8 cellular contexts compared by ENCODE assay signal in the genomic region with DNA sequence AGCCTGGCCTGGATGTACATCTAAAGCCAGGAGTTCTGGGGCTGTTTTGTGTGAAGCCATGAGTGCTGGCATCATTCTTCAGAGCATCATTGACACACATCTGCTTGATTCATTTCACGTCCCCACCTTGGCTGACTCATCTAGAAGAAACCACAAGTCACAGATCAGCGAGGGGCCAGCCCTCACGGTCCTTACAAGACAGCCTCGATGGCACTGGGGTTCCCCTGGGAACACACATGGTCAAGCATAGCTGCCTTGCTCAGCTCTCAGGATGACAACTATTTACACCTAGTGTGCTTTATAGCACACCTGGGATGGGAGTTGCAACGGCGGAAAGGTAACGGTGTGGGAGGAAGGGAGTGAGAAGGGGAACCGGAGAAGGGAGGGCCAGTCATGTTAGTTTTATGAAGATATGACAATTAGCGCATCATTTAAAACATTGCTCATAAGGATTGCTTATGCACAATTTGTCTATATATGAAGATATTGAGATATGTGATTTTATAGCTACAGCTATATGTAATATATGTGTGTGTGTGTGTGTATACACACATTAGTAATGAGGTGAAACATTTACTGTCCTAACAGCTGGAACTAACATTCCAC.
A peak's percentile ranks its signal among the peaks of the same experiment; 100 is the strongest.
DNase-seq lines count a peak whose midpoint lies in the region; ATAC-seq and TF ChIP-seq lines count a peak whose summit lies in the region.

No MANE protein-coding gene starts in this region.

- H3K4me2 ChIP-seq in MM.1S (ENCODE audit: low read depth, low read length): no peak overlapping the region

- H3K9me3 ChIP-seq in naive thymus-derived CD4-positive, alpha-beta T cell (ENCODE audit: control insufficient read depth in 2 of 3, low read length in 3 of 3): no peaks in the 10 kb centered on the region
- H3K9me3 ChIP-seq in MM.1S (replicated peaks; ENCODE audit: insufficient read depth, low read length): no peaks in the 10 kb centered on the region

- no peaks in the 10 kb centered on the region for H3K36me3 ChIP-seq in naive thymus-derived CD4-positive, alpha-beta T cell (ENCODE audit: control insufficient read depth in 2 of 3, insufficient read depth in 3 of 3, low read length in 3 of 3)
- no peaks in the 10 kb centered on the region for H3K36me3 ChIP-seq in MM.1S (replicated peaks; ENCODE audit: insufficient read depth, low read length)

- H3K27me3 Mint-ChIP-seq in naive thymus-derived CD4-positive, alpha-beta T cell: peaks cover 0 to 20% (median 5%) of the 10 kb centered on the region in 5 donors

- H3K27ac Mint-ChIP-seq in naive thymus-derived CD4-positive, alpha-beta T cell: no peak overlapping the region

- no peak overlapping the region for H2AFZ ChIP-seq in MM.1S (ENCODE audit: low read length)

- no peak overlapping the region for H3K27ac ChIP-seq in naive thymus-derived CD4-positive, alpha-beta T cell (ENCODE audit: low read depth, low read length)
- H3K27ac ChIP-seq in MM.1S (ENCODE audit: low read length): no peak overlapping the region

- H3K36me3 Mint-ChIP-seq in naive thymus-derived CD4-positive, alpha-beta T cell: peaks cover 0 to 13% (median 4%) of the 10 kb centered on the region in 5 donors

- POLR2A ChIA-PET in naive thymus-derived CD4-positive, alpha-beta T cell (lab: Charles Lee): interaction anchor here (0.6 kb wide), 1 partner anchor 8 kb away, joined by 3 read pairs; no protein-coding TSS in a partner anchor

- CTCF ChIA-PET in naive thymus-derived CD4-positive, alpha-beta T cell (lab: Charles Lee): no interaction called here

- ATAC-seq in GM18498 (IDR thresholded peaks at IDR 0.05; ENCODE audit: unreplicated experiment): peak; percentile 91
- peak; percentile 94 for ATAC-seq in GM21390 (IDR thresholded peaks at IDR 0.05; ENCODE audit: unreplicated experiment)
- peak; percentile 90 for ATAC-seq in HG03442 (IDR thresholded peaks at IDR 0.05; ENCODE audit: unreplicated experiment)
- peak; percentile 38 for ATAC-seq in naive thymus-derived CD4-positive, alpha-beta T cell

- H3F3A ChIP-seq in MM.1S (ENCODE audit: insufficient read depth, low read length): no peaks in the 10 kb centered on the region

- intact Hi-C loops in naive thymus-derived CD4-positive, alpha-beta T cell (cut with micrococcal nuclease): loop anchor here in 1 of 2 donors (5.0 kb wide), 2 partner anchors 33 to 52 kb away; no protein-coding TSS in a partner anchor

- no peaks in the 10 kb centered on the region for H3K27me3 ChIP-seq in naive thymus-derived CD4-positive, alpha-beta T cell (ENCODE audit: control insufficient read depth in 2 of 2, insufficient read depth in 2 of 2, low read length in 2 of 2)
- H3K27me3 ChIP-seq in MM.1S (replicated peaks; ENCODE audit: insufficient read depth, low read length): no peaks in the 10 kb centered on the region

- H3K4me1 ChIP-seq in naive thymus-derived CD4-positive, alpha-beta T cell (ENCODE audit: control insufficient read depth in 2 of 2, insufficient read depth in 2 of 2, low read length in 2 of 2): peaks cover 0 to 11% of the 10 kb centered on the region in 2 donors
- H3K4me1 ChIP-seq in MM.1S (ENCODE audit: low read length): 0 out of 2 replicates have a peak, but pooled peaks cover 5% of the 10 kb centered on the region

- peaks cover 0 to 24% (median 3%) of the 10 kb centered on the region in 7 donors for H3K4me1 Mint-ChIP-seq in naive thymus-derived CD4-positive, alpha-beta T cell

- H3K9ac ChIP-seq in MM.1S (ENCODE audit: low read length): no peak overlapping the region

- no peaks in the 10 kb centered on the region for H4K20me1 ChIP-seq in MM.1S (ENCODE audit: insufficient read depth, low read length)

- H3K9me2 ChIP-seq in MM.1S (replicated peaks; ENCODE audit: insufficient read depth, low read length): no peaks in the 10 kb centered on the region

- peak in 1 of 9 donors; percentile 51 for DNase-seq in naive thymus-derived CD4-positive, alpha-beta T cell
- DNase-seq in superior temporal gyrus (ENCODE audit: extremely low spot score) (no peak), SIG-M5 treated with dmso at 0.1 percent for 504 hours (lab: John Stamatoyannopoulos, UW; ENCODE audit: unreplicated experiment) (no peak), MM.1S (no peak), iPS-NIHi11 (ENCODE audit: low spot score) (no peak)

- peaks cover 2 to 20% (median 9%) of the 10 kb centered on the region in 11 donors for H3K9me3 Mint-ChIP-seq in naive thymus-derived CD4-positive, alpha-beta T cell

- TF ChIP-seq CTCF in MM.1S (IDR thresholded peaks at IDR 0.05; ENCODE audit: low read length): no peak

- no peaks in the 10 kb centered on the region for H3K79me2 ChIP-seq in MM.1S (ENCODE audit: low read length)

- peak overlapping the region in 1 of 10 donors; percentile 34 for H3K4me3 Mint-ChIP-seq in naive thymus-derived CD4-positive, alpha-beta T cell

- peak overlapping the region; percentile 23 for H3K4me3 ChIP-seq in naive thymus-derived CD4-positive, alpha-beta T cell (ENCODE audit: low read length)
- H3K4me3 ChIP-seq in MM.1S (ENCODE audit: low read length): no peak overlapping the region

Comparison
In these comparisons a context has a peak if more than half of its experiments do, and no peak if none do; other contexts are left out.
1. ATAC-seq: peak in every context shown above with its lines; median percentile 94 in GM21390; 91 in GM18498; 90 in HG03442; 38 in naive thymus-derived CD4-positive, alpha-beta T cell.